Comparison of ENCODE assay signal across 1 cellular context in genomic region chr7:99504281-99504602, GRCh38.
TF ChIP-seq lines count a peak whose summit lies in the region.

No MANE protein-coding gene starts in this region.

TF ChIP-seq in H1, 55 proteins besides CTCF, POLR2A, EP300 and RAD21:
- TF ChIP-seq ASH2L (IDR thresholded peaks at IDR 0.05; ENCODE audit: low read length): no peak
- 0 out of 2 replicates have a peak, but pooled peaks have one; percentile 15 for TF ChIP-seq MAX (IDR thresholded peaks at IDR 0.05)
- TF ChIP-seq EGR1 (IDR thresholded peaks at IDR 0.05; ENCODE audit: borderline replicate concordance, low read depth, low read length): peak; percentile 77; the same call in 1 of the 2 replicates
- peak; percentile 63; the same call in 1 of the 2 replicates for TF ChIP-seq KDM1A (IDR thresholded peaks at IDR 0.05; ENCODE audit: borderline replicate concordance, low read length)
- no peak for TF ChIP-seq TCF12 (IDR thresholded peaks at IDR 0.05; ENCODE audit: low read depth, low read length)
- TF ChIP-seq BRCA1 (IDR thresholded peaks at IDR 0.05; ENCODE audit: low read depth, low read length): 0 out of 2 replicates have a peak, but pooled peaks have one; percentile 66
- peak; percentile 50; the same call in 1 of the 2 replicates for TF ChIP-seq TBP (IDR thresholded peaks at IDR 0.05; ENCODE audit: low read depth, low read length)
